In genomic region chr19:2627855-2628254, GRCh38 we compare ENCODE assay signal across 10 cellular contexts.
DNase-seq lines count a peak whose midpoint lies in the region; ATAC-seq and TF ChIP-seq lines count a peak whose summit lies in the region.
"Had no signal": no experiment of that assay in that cellular context is flagged by ENCODE, and none has a peak within 500 bp of the region (broad histone marks: within the 10 kb centered on the region; RNA-seq: fewer than 3 reads in every experiment).

No MANE protein-coding gene starts in this region.

- POLR2A ChIA-PET in CD8-positive, alpha-beta T cell (lab: Charles Lee) = interaction anchor here (1.6 to 1.7 kb wide), 2 partner anchors 10 to 152 kb away, joined by 4 to 7 read pairs; partner anchors contain the start of gene GADD45B

- ATAC-seq in CD8-positive, alpha-beta T cell = peak; percentile 12

- intact Hi-C loops in CD8-positive, alpha-beta T cell (cut with DNase I, micrococcal nuclease) = loop anchor here in 1 of 2 experiments (10.0 kb wide), 1 partner anchor 473 kb away; the partner anchor contains the start of gene AP3D1
- intact Hi-C loops in prostate gland (cut with DNase I) = no loop called here
- intact Hi-C loops in uterus (cut with DNase I; ENCODE audit: low total_unique reads) = no loop called here
- intact Hi-C loops in posterior vena cava (cut with DNase I) = no loop called here

- 65% methylated on average over 7 of the region's 7 CpGs for WGBS in prostate gland

- H3K27me3 Mint-ChIP-seq in CD8-positive, alpha-beta T cell (ENCODE audit: low read depth) = no peaks in the 10 kb centered on the region

- H3K4me1 ChIP-seq in CD8-positive, alpha-beta T cell (ENCODE audit: insufficient read depth, low read length) = peaks cover 28% of the 10 kb centered on the region
- H3K4me1 ChIP-seq in prostate gland (replicated peaks) (no peaks in the 10 kb centered on the region), uterus (peaks cover 0 to 3% of the 10 kb centered on the region in 2 donors)

- no peaks in the 10 kb centered on the region for H3K9me3 Mint-ChIP-seq in CD8-positive, alpha-beta T cell

- TF ChIP-seq CTCF in CD8-positive, alpha-beta T cell (IDR thresholded peaks at IDR 0.05) = no peak
- TF ChIP-seq CTCF in prostate gland (IDR thresholded peaks at IDR 0.05) (no peak), uterus (IDR thresholded peaks at IDR 0.05) (no peak)

- no peaks in the 10 kb centered on the region for H3K36me3 Mint-ChIP-seq in CD8-positive, alpha-beta T cell

- H3K27ac Mint-ChIP-seq in CD8-positive, alpha-beta T cell = peak overlapping the region; percentile 55

- no peak overlapping the region for H3K4me3 Mint-ChIP-seq in CD8-positive, alpha-beta T cell

- no peaks in the 10 kb centered on the region for H3K9me3 ChIP-seq in CD8-positive, alpha-beta T cell (ENCODE audit: low read length)
- no peaks in the 10 kb centered on the region for H3K9me3 ChIP-seq in prostate gland
- no peaks in the 10 kb centered on the region for H3K9me3 ChIP-seq in uterus

- no peaks in the 10 kb centered on the region for H3K36me3 ChIP-seq in CD8-positive, alpha-beta T cell (ENCODE audit: insufficient read depth, low read length)
- H3K36me3 ChIP-seq in prostate gland (no peaks in the 10 kb centered on the region), uterus (no peaks in the 10 kb centered on the region)

- peak in 1 of 7 experiments; percentile 25 for DNase-seq in CD8-positive, alpha-beta T cell
- DNase-seq in M059J (ENCODE audit: low read depth) (peak; percentile 50), dermis blood vessel endothelial cell (peak; percentile 55), prostate gland (ENCODE audit: low spot score) (no peak), GM19238 (ENCODE audit: insufficient read length, low spot score) (no peak), uterus (no peak), posterior vena cava (ENCODE audit: low spot score) (no peak)
- no peak for DNase-seq in stimulated activated CD4-positive, alpha-beta T cell treated with anti-CD3 and anti-CD28 coated beads, Interleukin-2, amount 100 ng/mL, for 48 hours
- DNase-seq: cerebellar nuclear complex, NCI-H1105 treated with DMSO at 0.1 percent for 48 hours had no signal

- peaks cover 44% of the 10 kb centered on the region for H3K4me1 Mint-ChIP-seq in CD8-positive, alpha-beta T cell (ENCODE audit: low read depth)

- H3K4me3 ChIP-seq in CD8-positive, alpha-beta T cell (ENCODE audit: low read depth, low read length) = no peak overlapping the region
- H3K4me3 ChIP-seq in prostate gland = no peak overlapping the region
- no peak overlapping the region for H3K4me3 ChIP-seq in uterus

- no peak overlapping the region for H3K27ac ChIP-seq in CD8-positive, alpha-beta T cell (ENCODE audit: low read depth, low read length)
- peak overlapping the region; percentile 51 to 73 for H3K27ac ChIP-seq in prostate gland
- H3K27ac ChIP-seq in uterus = peak overlapping the region in 1 of 2 donors; percentile 17

- CTCF ChIA-PET in CD8-positive, alpha-beta T cell (lab: Charles Lee) = interaction anchor here (0.9 to 4.3 kb wide), 9 partner anchors 7 to 154 kb away, joined by 3 to 16 read pairs (median 4); partner anchors contain the start of gene GADD45B

- TF ChIP-seq POLR2A in prostate gland (IDR thresholded peaks at IDR 0.05) = no peak
- TF ChIP-seq POLR2A in uterus (IDR thresholded peaks at IDR 0.05) = no peak

- H3K27me3 ChIP-seq in CD8-positive, alpha-beta T cell (ENCODE audit: insufficient read depth, low read length) = no peaks in the 10 kb centered on the region
- H3K27me3 ChIP-seq in prostate gland (replicated peaks; ENCODE audit: insufficient read depth) (no peaks in the 10 kb centered on the region), uterus (no peaks in the 10 kb centered on the region)

Comparison
In these comparisons a context has a peak if more than half of its experiments do, and no peak if none do; other contexts are left out.
1. DNase-seq: peak in M059J (single experiment) and dermis blood vessel endothelial cell (single experiment); none in prostate gland (single experiment), GM19238 (single experiment), uterus (0 of 2), posterior vena cava (single experiment) and stimulated activated CD4-positive, alpha-beta T cell treated with anti-CD3 and anti-CD28 coated beads, Interleukin-2, amount 100 ng/mL, for 48 hours (0 of 2).